ENCODE assay signal across 9 cellular contexts in the genomic region with DNA sequence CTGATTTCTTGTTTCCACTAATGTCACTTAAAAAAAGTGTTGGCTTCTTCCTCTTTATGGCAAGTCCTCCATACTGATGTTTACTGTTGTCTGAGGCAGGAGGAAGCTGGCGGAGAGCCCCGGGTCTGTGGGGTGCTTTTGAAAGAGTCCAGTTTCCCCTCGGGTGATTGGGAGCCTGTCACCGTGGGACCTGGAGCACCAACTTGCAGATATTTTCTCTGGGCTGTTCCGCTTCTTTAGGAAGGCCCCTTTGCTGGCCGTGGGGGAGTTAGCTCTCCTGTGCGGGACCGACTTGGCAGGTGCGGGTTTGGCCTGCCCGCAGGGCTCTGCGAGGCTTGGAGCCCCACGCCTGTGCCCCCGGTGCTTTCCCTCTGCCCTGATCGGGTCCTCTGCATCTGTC. TPM values are rescaled to one million over a fixed set of nuclear protein-coding genes. Genes with fewer than 3 reads are reported as not detected.
DNase-seq lines count a peak whose midpoint lies in the region; ATAC-seq lines count a peak whose summit lies in the region.
"Had no signal": no experiment of that assay in that cellular context is flagged by ENCODE, and none has a peak within 500 bp of the region (broad histone marks: within the 10 kb centered on the region; RNA-seq: fewer than 3 reads in every experiment).

No MANE protein-coding gene starts in this region.

- H3K9me3 Mint-ChIP-seq in central memory CD8-positive, alpha-beta T cell, result no peaks in the 10 kb centered on the region

- no peak overlapping the region for H3K4me3 ChIP-seq in muscle layer of duodenum (ENCODE audit: low read depth in 1 of 2, low read length in 2 of 2)
- H3K4me3 ChIP-seq in aorta (ENCODE audit: low read length in 2 of 2), result no peak overlapping the region

- 81 to 82% methylated on average over 14 of the region's 14 CpGs for WGBS in aorta, 2 donors

- peaks cover 32% of the 10 kb centered on the region for H3K36me3 Mint-ChIP-seq in central memory CD8-positive, alpha-beta T cell (ENCODE audit: insufficient read depth)

- ATAC-seq in Right ventricle myocardium superior (ENCODE audit: poor library complexity) (no peak), Right ventricle myocardium inferior (no peak), aorta (ENCODE audit: low FRiP score) (no peak), HG03097 (IDR thresholded peaks at IDR 0.05; ENCODE audit: low FRiP score, unreplicated experiment) (no peak)
- ATAC-seq in central memory CD8-positive, alpha-beta T cell (replicated peaks; ENCODE audit: extremely low read depth, poor library complexity, severe bottlenecking), result no peak
- ATAC-seq: HCT116 had no signal

- peak overlapping the region; percentile 57 for H3K27ac Mint-ChIP-seq in central memory CD8-positive, alpha-beta T cell (ENCODE audit: low read depth)

- H3K9me3 ChIP-seq in muscle layer of duodenum (ENCODE audit: control insufficient read depth in 1 of 2, low read length in 2 of 2) (no peaks in the 10 kb centered on the region), aorta (ENCODE audit: control insufficient read depth, low read length) (no peaks in the 10 kb centered on the region)

- peak overlapping the region; percentile 36 for H3K4me3 Mint-ChIP-seq in central memory CD8-positive, alpha-beta T cell

- peaks cover 28 to 40% of the 10 kb centered on the region in 2 donors for H3K4me1 ChIP-seq in muscle layer of duodenum (ENCODE audit: control insufficient read depth in 1 of 2, insufficient read depth in 2 of 2, low read length in 2 of 2)
- H3K4me1 ChIP-seq in aorta (ENCODE audit: control insufficient read depth in 1 of 2, insufficient read depth in 2 of 2, low read length in 2 of 2), result no peaks in the 10 kb centered on the region

- DNase-seq in Right ventricle myocardium superior, result peak; percentile 68
- DNase-seq in Right ventricle myocardium inferior (ENCODE audit: missing footprints), result no peak
- DNase-seq in central memory CD8-positive, alpha-beta T cell (ENCODE audit: low spot score in 2 of 2), result no peak
- peak; percentile 74 to 79 for DNase-seq in aorta
- no peak for DNase-seq in COR-L47 (lab: John Stamatoyannopoulos, UW)
- no peak for DNase-seq in NCI-H128 (lab: John Stamatoyannopoulos, UW; ENCODE audit: unreplicated experiment)

- no peaks in the 10 kb centered on the region for H3K27me3 Mint-ChIP-seq in central memory CD8-positive, alpha-beta T cell

- H3K27ac ChIP-seq in muscle layer of duodenum (ENCODE audit: low read length), result peak overlapping the region; percentile 74
- H3K27ac ChIP-seq in aorta (ENCODE audit: low read depth in 1 of 2, low read length in 2 of 2), result no peak overlapping the region

- peaks cover 3 to 4% of the 10 kb centered on the region in 2 donors for H3K36me3 ChIP-seq in muscle layer of duodenum (ENCODE audit: control insufficient read depth in 1 of 2, insufficient read depth in 2 of 2, low read length in 2 of 2)
- H3K36me3 ChIP-seq in aorta (ENCODE audit: control insufficient read depth in 1 of 2, insufficient read depth in 2 of 2, low read length in 1 of 2), result no peaks in the 10 kb centered on the region

- H3K4me1 Mint-ChIP-seq in central memory CD8-positive, alpha-beta T cell, result peaks cover 66% of the 10 kb centered on the region

- intact Hi-C loops in Right ventricle myocardium superior (cut with DNase I) (no loop called here), Right ventricle myocardium inferior (cut with DNase I) (no loop called here), aorta (cut with DNase I) (loop anchor here in 1 of 2 donors (5.0 kb wide), 1 partner anchor 108 kb away; no protein-coding TSS in a partner anchor)

- H3K27me3 ChIP-seq in muscle layer of duodenum (ENCODE audit: low read depth, low read length) (no peaks in the 10 kb centered on the region), aorta (ENCODE audit: control insufficient read depth in 1 of 2, insufficient read depth in 2 of 2, low read length in 1 of 2) (no peaks in the 10 kb centered on the region)

RNA-seq across cellular contexts. Expression of gene BANP, which starts 3.1 kb away (rescaled TPM):
- total RNA-seq in Right ventricle myocardium superior (12.6 TPM), Right ventricle myocardium inferior (12.8 TPM), aorta (10 to 100 TPM; 25.5 to 35.6 TPM)
- polyA plus RNA-seq in aorta, result 10 to 100 TPM in 1 of 2 donors, 1 to 10 TPM in 1; 7.4 to 14.0 TPM

RNA-seq across cellular contexts. Expression of gene CA5A, which starts 18.0 kb away (rescaled TPM):
- total RNA-seq in Right ventricle myocardium superior (not detected), Right ventricle myocardium inferior (not detected), aorta (not detected)
- under 1 TPM in 1 of 2 donors, not detected in 1; 0.63 TPM for polyA plus RNA-seq in aorta

Comparison
In these comparisons a context has a peak if more than half of its experiments do, and no peak if none do; other contexts are left out.
1. DNase-seq: peak in Right ventricle myocardium superior (single experiment) and aorta (2 of 2); none in Right ventricle myocardium inferior (single experiment), central memory CD8-positive, alpha-beta T cell (0 of 2), COR-L47 (single experiment) and NCI-H128 (single experiment).